Comparison of ENCODE assay signal across 8 cellular contexts in genomic region chr16:21501869-21502667, GRCh38.
A peak's percentile ranks its signal among the peaks of the same experiment; 100 is the strongest.
DNase-seq lines count a peak whose midpoint lies in the region; ATAC-seq and TF ChIP-seq lines count a peak whose summit lies in the region.

No MANE protein-coding gene starts in this region.

- DNase-seq in GM04503 (ENCODE audit: low read depth) (peak; percentile 64), H9 (peak; percentile 99), M059J (ENCODE audit: low read depth) (peak; percentile 99), SKM-1 treated with dmso at 0.1 percent for 144 hours (lab: John Stamatoyannopoulos, UW; ENCODE audit: unreplicated experiment) (peak; percentile 60), Right ventricle myocardium inferior (ENCODE audit: missing footprints) (peak; percentile 99), osteocyte (ENCODE audit: extremely low spot score, unreplicated experiment) (peak; percentile 98), thoracic aorta (ENCODE audit: low spot score) (peak; percentile 75)
- DNase-seq in activated naive CD8-positive, alpha-beta T cell treated with anti-CD3 and anti-CD28 coated beads, Interleukin-2, amount 10 ng/mL, durations not matched to agents 7 days and 5 days = peak; percentile 99

- H3K9me3 Mint-ChIP-seq in H9 (no peaks in the 10 kb centered on the region), osteocyte (ENCODE audit: unreplicated experiment) (no peaks in the 10 kb centered on the region)
- no peaks in the 10 kb centered on the region for H3K9me3 Mint-ChIP-seq in activated naive CD8-positive, alpha-beta T cell treated with anti-CD3 and anti-CD28 coated beads, Interleukin-2, amount 10 ng/mL, durations not matched to agents 7 days and 5 days

- peaks cover 5% of the 10 kb centered on the region; the same call in 1 of the 2 replicates for H3K79me2 ChIP-seq in H9 (ENCODE audit: insufficient read depth, low read length)

- H2AK5ac ChIP-seq in H9 (ENCODE audit: insufficient read length, low read length) = no peak overlapping the region

- H3K4me1 Mint-ChIP-seq in H9 (peaks cover 10 to 15% of the 10 kb centered on the region in 2 experiments), osteocyte (ENCODE audit: unreplicated experiment) (peaks cover 11% of the 10 kb centered on the region)
- peaks cover 15% of the 10 kb centered on the region for H3K4me1 Mint-ChIP-seq in activated naive CD8-positive, alpha-beta T cell treated with anti-CD3 and anti-CD28 coated beads, Interleukin-2, amount 10 ng/mL, durations not matched to agents 7 days and 5 days

- no peaks in the 10 kb centered on the region for H4K20me1 ChIP-seq in H9 (ENCODE audit: control insufficient read depth, insufficient read depth, insufficient read length)

- TF ChIP-seq CTCF in H9 (conservative IDR thresholded peaks at IDR 0.05) (no peak), osteocyte (IDR thresholded peaks at IDR 0.05) (no peak), thoracic aorta (IDR thresholded peaks at IDR 0.05) (no peak)

- H3K9me3 ChIP-seq in H9 (ENCODE audit: control insufficient read depth, low read depth, low read length) (no peaks in the 10 kb centered on the region), thoracic aorta (no peaks in the 10 kb centered on the region)

- H3K27ac ChIP-seq in H9 (ENCODE audit: insufficient read length, low read depth, low read length) = peak overlapping the region; percentile 74
- H3K27ac ChIP-seq in thoracic aorta = peak overlapping the region; percentile 95 to 98

- no peak overlapping the region for H4K8ac ChIP-seq in H9 (replicated peaks; ENCODE audit: insufficient read length, low read depth, low read length)

- H3K56ac ChIP-seq in H9 (ENCODE audit: insufficient read length, low read depth, low read length) = no peak overlapping the region

- H3K36me3 Mint-ChIP-seq in H9 (ENCODE audit: insufficient read depth in 1 of 3, low read depth in 3 of 3) (peaks cover 4 to 17% (median 15%) of the 10 kb centered on the region in 3 experiments; a peak in 6 of 7 replicates), osteocyte (ENCODE audit: unreplicated experiment) (peaks cover 5% of the 10 kb centered on the region)
- H3K36me3 Mint-ChIP-seq in activated naive CD8-positive, alpha-beta T cell treated with anti-CD3 and anti-CD28 coated beads, Interleukin-2, amount 10 ng/mL, durations not matched to agents 7 days and 5 days = peaks cover 7% of the 10 kb centered on the region

- H3K27me3 Mint-ChIP-seq in H9 (ENCODE audit: low read depth) = no peaks in the 10 kb centered on the region
- no peaks in the 10 kb centered on the region for H3K27me3 Mint-ChIP-seq in activated naive CD8-positive, alpha-beta T cell treated with anti-CD3 and anti-CD28 coated beads, Interleukin-2, amount 10 ng/mL, durations not matched to agents 7 days and 5 days
- H3K27me3 Mint-ChIP-seq in osteocyte (ENCODE audit: unreplicated experiment) = no peaks in the 10 kb centered on the region

- peaks cover 7% of the 10 kb centered on the region for H3K79me1 ChIP-seq in H9 (ENCODE audit: insufficient read depth, low read depth, low read length, poor library complexity, severe bottlenecking)

- peak; percentile 62 for ATAC-seq in activated naive CD8-positive, alpha-beta T cell treated with anti-CD3 and anti-CD28 coated beads, Interleukin-2, amount 10 ng/mL, durations not matched to agents 7 days and 5 days (ENCODE audit: low read depth)
- ATAC-seq in Right ventricle myocardium inferior (peak; percentile 98), thoracic aorta (ENCODE audit: insufficient number of reproducible peaks, low FRiP score, low read depth) (peak; percentile 90)

- POLR2A ChIA-PET in activated naive CD8-positive, alpha-beta T cell treated with anti-CD3 and anti-CD28 coated beads, Interleukin-2, amount 10 ng/mL, durations not matched to agents 7 days and 5 days (lab: Charles Lee) = interaction anchor here (0.6 to 1.7 kb wide), 2 partner anchors 17 to 18 kb away, joined by 3 read pairs; no protein-coding TSS in a partner anchor

- peak overlapping the region; percentile 78 for H3K14ac ChIP-seq in H9 (ENCODE audit: insufficient read depth, low read length)

- H3K9ac ChIP-seq in H9 (ENCODE audit: extremely low read depth, insufficient read length, low read length) = peak overlapping the region; percentile 71

- no peak overlapping the region for H2BK120ac ChIP-seq in H9 (ENCODE audit: low read depth, low read length, poor library complexity, severe bottlenecking)

- H3K27me3 ChIP-seq in H9 (ENCODE audit: insufficient read depth, low read length) = no peaks in the 10 kb centered on the region
- H3K27me3 ChIP-seq in thoracic aorta (replicated peaks; ENCODE audit: insufficient read depth) = no peaks in the 10 kb centered on the region

- H3K36me3 ChIP-seq in thoracic aorta = no peaks in the 10 kb centered on the region

- H3K4me1 ChIP-seq in H9 (ENCODE audit: insufficient read depth, low read length) = no peaks in the 10 kb centered on the region; the same call in 1 of the 2 replicates
- peaks cover 4 to 7% of the 10 kb centered on the region in 2 donors for H3K4me1 ChIP-seq in thoracic aorta (ENCODE audit: control insufficient read depth in 1 of 2, low read depth in 2 of 2)

- H4K5ac ChIP-seq in H9 (ENCODE audit: insufficient read length, low read depth, low read length) = no peak overlapping the region

- peak overlapping the region; percentile 81 for H3K4me2 ChIP-seq in H9 (ENCODE audit: insufficient read depth, insufficient read length, low read length)

- H3K4me3 Mint-ChIP-seq in H9 = peak overlapping the region; percentile 86 to 89
- H3K4me3 Mint-ChIP-seq in activated naive CD8-positive, alpha-beta T cell treated with anti-CD3 and anti-CD28 coated beads, Interleukin-2, amount 10 ng/mL, durations not matched to agents 7 days and 5 days = peak overlapping the region; percentile 91
- peak overlapping the region; percentile 86 for H3K4me3 Mint-ChIP-seq in osteocyte (ENCODE audit: unreplicated experiment)

- H2BK15ac ChIP-seq in H9 (ENCODE audit: low read depth, low read length) = no peak overlapping the region; the same call in 1 of the 2 replicates

- H3K4me3 ChIP-seq in thoracic aorta = peak overlapping the region; percentile 87

- H3K18ac ChIP-seq in H9 (ENCODE audit: insufficient read length, low read depth, low read length) = peak overlapping the region; percentile 45

- no peak overlapping the region for H3K4ac ChIP-seq in H9 (ENCODE audit: low read depth, low read length)

- H4K91ac ChIP-seq in H9 (ENCODE audit: insufficient read length, low read depth, low read length) = no peak overlapping the region

- H3K27ac Mint-ChIP-seq in H9 (peak overlapping the region; percentile 70 to 95 (median 95); a peak in 5 of 7 replicates), osteocyte (ENCODE audit: unreplicated experiment) (peak overlapping the region; percentile 91)
- peak overlapping the region; percentile 94 for H3K27ac Mint-ChIP-seq in activated naive CD8-positive, alpha-beta T cell treated with anti-CD3 and anti-CD28 coated beads, Interleukin-2, amount 10 ng/mL, durations not matched to agents 7 days and 5 days

- no peak overlapping the region for H2BK12ac ChIP-seq in H9 (ENCODE audit: insufficient read length, low read depth, low read length)

- H3T11ph ChIP-seq in H9 (ENCODE audit: low read length) = no peak overlapping the region

- no CpG with 5 or more reads among the region's 91 CpGs for WGBS in H9 (ENCODE audit: extremely low coverage, insufficient read length, low lambda C conversion rate)

- no peak overlapping the region for H2AFZ ChIP-seq in H9 (ENCODE audit: low read length)

- no peaks in the 10 kb centered on the region for H3K23me2 ChIP-seq in H9 (ENCODE audit: insufficient read length, low read depth, low read length, poor library complexity, severe bottlenecking)

- H2BK20ac ChIP-seq in H9 (ENCODE audit: low read depth, low read length, poor library complexity, severe bottlenecking) = no peak overlapping the region

- H2BK5ac ChIP-seq in H9 (ENCODE audit: insufficient read length, low read length) = no peak overlapping the region

- H3K23ac ChIP-seq in H9 (ENCODE audit: insufficient read length, low read depth, low read length) = no peak overlapping the region

- intact Hi-C loops in Right ventricle myocardium inferior (cut with DNase I) = loop anchor here (10.0 kb wide), 1 partner anchor 693 kb away; no protein-coding TSS in a partner anchor

Comparison
In these comparisons a context has a peak if more than half of its experiments do, and no peak if none do; other contexts are left out.
1. Peak in every context shown above with its lines: DNase-seq, ATAC-seq, H3K4me3 ChIP-seq and H3K27ac ChIP-seq.